In genomic region chr18:3395466-3395865, GRCh38 we compare ENCODE assay signal across 30 cellular contexts.
"Had no signal": no experiment of that assay in that cellular context is flagged by ENCODE, and none has a peak within 500 bp of the region (broad histone marks: within the 10 kb centered on the region; RNA-seq: fewer than 3 reads in every experiment).

No MANE protein-coding gene starts in this region.

- H3K36me3 ChIP-seq: adrenal gland, ascending aorta, breast epithelium, cardiac muscle cell, colonic mucosa, esophagus squamous epithelium, gastroesophageal sphincter, heart right ventricle had no signal

- H3K4me3 ChIP-seq: adrenal gland, ascending aorta, breast epithelium, cardiac muscle cell, colonic mucosa, esophagus squamous epithelium, gastroesophageal sphincter, heart right ventricle had no signal

- H3K27me3 ChIP-seq: adrenal gland, ascending aorta, breast epithelium, cardiac muscle cell, colonic mucosa, esophagus squamous epithelium, gastroesophageal sphincter had no signal

- H3K27ac ChIP-seq: adrenal gland, ascending aorta, breast epithelium, cardiac muscle cell, colonic mucosa, epithelial cell of prostate, esophagus squamous epithelium, gastroesophageal sphincter, heart right ventricle had no signal

- ATAC-seq: activated CD4-positive, alpha-beta T cell treated with anti-CD3 and anti-CD28 coated beads for 36 hours; activated CD8-positive, alpha-beta memory T cell treated with anti-CD3 and anti-CD28 coated beads, Interleukin-2, amount 10 ng/mL, durations not matched to agents 7 days and 5 days; activated CD8-positive, alpha-beta T cell treated with anti-CD3 and anti-CD28 coated beads, Interleukin-2, amount 10 ng/mL, durations not matched to agents 7 days and 5 days; activated naive CD8-positive, alpha-beta T cell treated with anti-CD3 and anti-CD28 coated beads, Interleukin-2, amount 50 U/mL, for 24 hours; gastroesophageal sphincter; heart right ventricle had no signal

- H3K4me1 ChIP-seq: adrenal gland, ascending aorta, breast epithelium, colonic mucosa, gastroesophageal sphincter, heart right ventricle had no signal

- H3K9me3 ChIP-seq: adrenal gland, colonic mucosa had no signal

- DNase-seq: activated CD4-positive, alpha-beta memory T cell treated with anti-CD3 and anti-CD28 coated beads for 36 hours; activated CD4-positive, alpha-beta T cell treated with anti-CD3 and anti-CD28 coated beads for 36 hours; activated CD4-positive, alpha-beta T cell treated with anti-CD3 and anti-CD28 coated beads, Interleukin-2, amount 10 ng/mL, durations not matched to agents 24 days and 14 days; activated CD4-positive, CD25-positive, alpha-beta regulatory T cell; activated CD4-positive, CD25-positive, alpha-beta regulatory T cell treated with anti-CD3 and anti-CD28 coated beads, Interleukin-2, amount 50 U/mL, for 72 hours; activated CD8-positive, alpha-beta memory T cell treated with anti-CD3 and anti-CD28 coated beads, Interleukin-2, amount 10 ng/mL, durations not matched to agents 7 days and 5 days; activated CD8-positive, alpha-beta memory T cell treated with anti-CD3 and anti-CD28 coated beads, Interleukin-2, amount 50 U/mL, for 4 hours; activated CD8-positive, alpha-beta T cell treated with anti-CD3 and anti-CD28 coated beads, Interleukin-2, amount 10 ng/mL, durations not matched to agents 7 days and 5 days; activated effector memory CD4-positive, alpha-beta T cell treated with anti-CD3 and anti-CD28 coated beads, Interleukin-2, amount 50 U/mL, for 16 hours; activated naive CD4-positive, alpha-beta T cell treated with anti-CD3 and anti-CD28 coated beads for 36 hours; activated naive CD8-positive, alpha-beta T cell treated with anti-CD3 and anti-CD28 coated beads for 36 hours; activated naive CD8-positive, alpha-beta T cell treated with anti-CD3 and anti-CD28 coated beads, Interleukin-2, amount 50 U/mL, for 24 hours; activated T-cell treated with anti-CD3 and anti-CD28 coated beads, Interleukin-2, amount 50 U/mL, for 1 hour; activated T-cell treated with anti-CD3 and anti-CD28 coated beads, Interleukin-2, amount 50 U/mL, for 48 hours; adrenal gland; amygdala; central memory CD4-positive, alpha-beta T cell; cerebellar nuclear complex; colonic mucosa; effector CD8-positive, alpha-beta T cell; esophagus squamous epithelium; foreskin melanocyte; heart right ventricle; T-helper 2 cell; T-helper 9 cell had no signal
